1 cellular context compared by ENCODE assay signal in the genomic region with DNA sequence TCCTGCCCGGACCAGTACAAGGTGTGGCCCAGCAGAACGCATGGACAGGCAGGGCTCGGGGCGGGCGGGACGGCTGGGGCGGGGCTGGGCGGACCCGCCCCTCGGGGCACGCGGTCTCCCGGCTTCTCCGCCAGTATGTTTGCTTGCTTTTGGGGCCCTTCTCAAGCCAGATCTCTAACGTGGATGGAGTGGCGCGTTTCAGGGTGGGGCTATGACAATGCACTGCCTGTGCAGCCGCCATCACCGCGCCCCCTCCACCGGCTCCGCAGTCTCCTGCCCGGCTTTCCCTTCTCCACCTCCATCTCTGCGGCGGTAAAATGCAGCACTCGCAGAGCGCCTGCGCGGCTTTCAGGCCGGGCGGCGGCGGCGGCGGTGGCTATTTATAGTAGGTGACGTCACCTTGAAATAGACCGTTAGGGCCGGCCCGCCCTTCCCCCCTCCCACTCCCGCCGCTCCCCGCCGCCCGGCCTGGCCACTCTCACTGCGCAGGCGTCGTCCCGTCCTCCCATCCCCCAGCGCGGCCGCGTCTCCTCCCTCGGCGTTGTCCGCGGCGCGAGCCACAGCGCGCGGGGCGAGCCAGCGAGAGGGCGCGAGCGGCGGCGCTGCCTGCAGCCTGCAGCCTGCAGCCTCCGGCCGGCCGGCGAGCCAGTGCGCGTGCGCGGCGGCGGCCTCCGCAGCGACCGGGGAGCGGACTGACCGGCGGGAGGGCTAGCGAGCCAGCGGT.
A peak's percentile ranks its signal among the peaks of the same experiment; 100 is the strongest.
TF ChIP-seq lines count a peak whose summit lies in the region.

Gene YWHAH, plus strand, starts transcription at position 560 of the 724 bp plus-strand sequence. CDS start 199 bp downstream, outside the sequence.

TF ChIP-seq in K562, 482 proteins besides CTCF, POLR2A, EP300 and RAD21 (continued from another document):
- TF ChIP-seq E2F1 (CRISPR knock-in tag; IDR thresholded peaks at IDR 0.05) (no peak), SRF (CRISPR knock-in tag; IDR thresholded peaks at IDR 0.05) (no peak), PCBP1 (IDR thresholded peaks at IDR 0.05; ENCODE audit: low read depth, low read length, poor library complexity, severe bottlenecking) (peak; percentile 39), HINFP (tag; conservative IDR thresholded peaks at IDR 0.05; ENCODE audit: low read depth) (no peak), PHF8 (IDR thresholded peaks at IDR 0.05; ENCODE audit: borderline replicate concordance, low read length) (peak; percentile 37; the same call in 1 of the 2 replicates), MIER1 (IDR thresholded peaks at IDR 0.05; ENCODE audit: low read depth) (no peak), CCNT2 (IDR thresholded peaks at IDR 0.05; ENCODE audit: borderline replicate concordance, extremely low read depth, insufficient read length, low read depth, low read length) (peak; percentile 73), NONO (IDR thresholded peaks at IDR 0.05; ENCODE audit: low read depth in 2 of 2, low read length in 1 of 2) (peak in 1 of 2 experiments; percentile 77; a peak in 1 of 4 replicates), ZNF449 (CRISPR knock-in tag; IDR thresholded peaks at IDR 0.05) (no peak), YY1 (IDR thresholded peaks at IDR 0.05; ENCODE audit: borderline replicate concordance in 1 of 3, control insufficient read depth in 1 of 3, extremely low read depth in 1 of 3, insufficient read depth in 3 of 3, insufficient read length in 1 of 3, insufficient replicate concordance in 2 of 3, low read depth in 1 of 3, low read length in 2 of 3) (peak in 2 of 3 experiments; percentile 29 to 59), EHMT2 (IDR thresholded peaks at IDR 0.05) (no peak), CXXC5 (CRISPR knock-in tag; IDR thresholded peaks at IDR 0.05) (peak; percentile 83), KLF13 (tag; IDR thresholded peaks at IDR 0.05; ENCODE audit: borderline replicate concordance, low read depth) (peak; percentile 67; the same call in 1 of the 2 replicates), ZBTB8A (IDR thresholded peaks at IDR 0.05; ENCODE audit: partially characterized antibody) (no peak), ELF1 (tag; IDR thresholded peaks at IDR 0.05) (no peak), SIN3A (IDR thresholded peaks at IDR 0.05; ENCODE audit: borderline replicate concordance in 2 of 2, control insufficient read depth in 1 of 2, low read depth in 2 of 2, low read length in 2 of 2) (peak in 1 of 2 experiments; percentile 75; a peak in 2 of 4 replicates), RHOXF2B (CRISPR knock-in tag; conservative IDR thresholded peaks at IDR 0.05) (no peak), THRAP3 (IDR thresholded peaks at IDR 0.05; ENCODE audit: borderline replicate concordance) (no peak), CREM (IDR thresholded peaks at IDR 0.05; ENCODE audit: low read depth) (peak; percentile 73), HDAC1 (IDR thresholded peaks at IDR 0.05) (peak in 1 of 2 experiments; percentile 56; a peak in 1 of 4 replicates), NRF1 (conservative IDR thresholded peaks at IDR 0.05 in 1 of 2, IDR thresholded peaks at IDR 0.05 in 1 of 2) (peak; percentile 94), POLR2H (tag; IDR thresholded peaks at IDR 0.05; ENCODE audit: low read depth) (peak; percentile 83), MAZ (CRISPR knock-in tag; conservative IDR thresholded peaks at IDR 0.05 in 1 of 2, IDR thresholded peaks at IDR 0.05 in 1 of 2) (peak in 1 of 2 experiments; percentile 69; a peak in 2 of 4 replicates)
- TF ChIP-seq, protein P1, sequence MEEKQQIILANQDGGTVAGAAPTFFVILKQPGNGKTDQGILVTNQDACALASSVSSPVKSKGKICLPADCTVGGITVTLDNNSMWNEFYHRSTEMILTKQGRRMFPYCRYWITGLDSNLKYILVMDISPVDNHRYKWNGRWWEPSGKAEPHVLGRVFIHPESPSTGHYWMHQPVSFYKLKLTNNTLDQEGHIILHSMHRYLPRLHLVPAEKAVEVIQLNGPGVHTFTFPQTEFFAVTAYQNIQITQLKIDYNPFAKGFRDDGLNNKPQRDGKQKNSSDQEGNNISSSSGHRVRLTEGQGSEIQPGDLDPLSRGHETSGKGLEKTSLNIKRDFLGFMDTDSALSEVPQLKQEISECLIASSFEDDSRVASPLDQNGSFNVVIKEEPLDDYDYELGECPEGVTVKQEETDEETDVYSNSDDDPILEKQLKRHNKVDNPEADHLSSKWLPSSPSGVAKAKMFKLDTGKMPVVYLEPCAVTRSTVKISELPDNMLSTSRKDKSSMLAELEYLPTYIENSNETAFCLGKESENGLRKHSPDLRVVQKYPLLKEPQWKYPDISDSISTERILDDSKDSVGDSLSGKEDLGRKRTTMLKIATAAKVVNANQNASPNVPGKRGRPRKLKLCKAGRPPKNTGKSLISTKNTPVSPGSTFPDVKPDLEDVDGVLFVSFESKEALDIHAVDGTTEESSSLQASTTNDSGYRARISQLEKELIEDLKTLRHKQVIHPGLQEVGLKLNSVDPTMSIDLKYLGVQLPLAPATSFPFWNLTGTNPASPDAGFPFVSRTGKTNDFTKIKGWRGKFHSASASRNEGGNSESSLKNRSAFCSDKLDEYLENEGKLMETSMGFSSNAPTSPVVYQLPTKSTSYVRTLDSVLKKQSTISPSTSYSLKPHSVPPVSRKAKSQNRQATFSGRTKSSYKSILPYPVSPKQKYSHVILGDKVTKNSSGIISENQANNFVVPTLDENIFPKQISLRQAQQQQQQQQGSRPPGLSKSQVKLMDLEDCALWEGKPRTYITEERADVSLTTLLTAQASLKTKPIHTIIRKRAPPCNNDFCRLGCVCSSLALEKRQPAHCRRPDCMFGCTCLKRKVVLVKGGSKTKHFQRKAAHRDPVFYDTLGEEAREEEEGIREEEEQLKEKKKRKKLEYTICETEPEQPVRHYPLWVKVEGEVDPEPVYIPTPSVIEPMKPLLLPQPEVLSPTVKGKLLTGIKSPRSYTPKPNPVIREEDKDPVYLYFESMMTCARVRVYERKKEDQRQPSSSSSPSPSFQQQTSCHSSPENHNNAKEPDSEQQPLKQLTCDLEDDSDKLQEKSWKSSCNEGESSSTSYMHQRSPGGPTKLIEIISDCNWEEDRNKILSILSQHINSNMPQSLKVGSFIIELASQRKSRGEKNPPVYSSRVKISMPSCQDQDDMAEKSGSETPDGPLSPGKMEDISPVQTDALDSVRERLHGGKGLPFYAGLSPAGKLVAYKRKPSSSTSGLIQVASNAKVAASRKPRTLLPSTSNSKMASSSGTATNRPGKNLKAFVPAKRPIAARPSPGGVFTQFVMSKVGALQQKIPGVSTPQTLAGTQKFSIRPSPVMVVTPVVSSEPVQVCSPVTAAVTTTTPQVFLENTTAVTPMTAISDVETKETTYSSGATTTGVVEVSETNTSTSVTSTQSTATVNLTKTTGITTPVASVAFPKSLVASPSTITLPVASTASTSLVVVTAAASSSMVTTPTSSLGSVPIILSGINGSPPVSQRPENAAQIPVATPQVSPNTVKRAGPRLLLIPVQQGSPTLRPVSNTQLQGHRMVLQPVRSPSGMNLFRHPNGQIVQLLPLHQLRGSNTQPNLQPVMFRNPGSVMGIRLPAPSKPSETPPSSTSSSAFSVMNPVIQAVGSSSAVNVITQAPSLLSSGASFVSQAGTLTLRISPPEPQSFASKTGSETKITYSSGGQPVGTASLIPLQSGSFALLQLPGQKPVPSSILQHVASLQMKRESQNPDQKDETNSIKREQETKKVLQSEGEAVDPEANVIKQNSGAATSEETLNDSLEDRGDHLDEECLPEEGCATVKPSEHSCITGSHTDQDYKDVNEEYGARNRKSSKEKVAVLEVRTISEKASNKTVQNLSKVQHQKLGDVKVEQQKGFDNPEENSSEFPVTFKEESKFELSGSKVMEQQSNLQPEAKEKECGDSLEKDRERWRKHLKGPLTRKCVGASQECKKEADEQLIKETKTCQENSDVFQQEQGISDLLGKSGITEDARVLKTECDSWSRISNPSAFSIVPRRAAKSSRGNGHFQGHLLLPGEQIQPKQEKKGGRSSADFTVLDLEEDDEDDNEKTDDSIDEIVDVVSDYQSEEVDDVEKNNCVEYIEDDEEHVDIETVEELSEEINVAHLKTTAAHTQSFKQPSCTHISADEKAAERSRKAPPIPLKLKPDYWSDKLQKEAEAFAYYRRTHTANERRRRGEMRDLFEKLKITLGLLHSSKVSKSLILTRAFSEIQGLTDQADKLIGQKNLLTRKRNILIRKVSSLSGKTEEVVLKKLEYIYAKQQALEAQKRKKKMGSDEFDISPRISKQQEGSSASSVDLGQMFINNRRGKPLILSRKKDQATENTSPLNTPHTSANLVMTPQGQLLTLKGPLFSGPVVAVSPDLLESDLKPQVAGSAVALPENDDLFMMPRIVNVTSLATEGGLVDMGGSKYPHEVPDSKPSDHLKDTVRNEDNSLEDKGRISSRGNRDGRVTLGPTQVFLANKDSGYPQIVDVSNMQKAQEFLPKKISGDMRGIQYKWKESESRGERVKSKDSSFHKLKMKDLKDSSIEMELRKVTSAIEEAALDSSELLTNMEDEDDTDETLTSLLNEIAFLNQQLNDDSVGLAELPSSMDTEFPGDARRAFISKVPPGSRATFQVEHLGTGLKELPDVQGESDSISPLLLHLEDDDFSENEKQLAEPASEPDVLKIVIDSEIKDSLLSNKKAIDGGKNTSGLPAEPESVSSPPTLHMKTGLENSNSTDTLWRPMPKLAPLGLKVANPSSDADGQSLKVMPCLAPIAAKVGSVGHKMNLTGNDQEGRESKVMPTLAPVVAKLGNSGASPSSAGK (IDR thresholded peaks at IDR 0.05), result peak; percentile 88
- TF ChIP-seq, protein P2, sequence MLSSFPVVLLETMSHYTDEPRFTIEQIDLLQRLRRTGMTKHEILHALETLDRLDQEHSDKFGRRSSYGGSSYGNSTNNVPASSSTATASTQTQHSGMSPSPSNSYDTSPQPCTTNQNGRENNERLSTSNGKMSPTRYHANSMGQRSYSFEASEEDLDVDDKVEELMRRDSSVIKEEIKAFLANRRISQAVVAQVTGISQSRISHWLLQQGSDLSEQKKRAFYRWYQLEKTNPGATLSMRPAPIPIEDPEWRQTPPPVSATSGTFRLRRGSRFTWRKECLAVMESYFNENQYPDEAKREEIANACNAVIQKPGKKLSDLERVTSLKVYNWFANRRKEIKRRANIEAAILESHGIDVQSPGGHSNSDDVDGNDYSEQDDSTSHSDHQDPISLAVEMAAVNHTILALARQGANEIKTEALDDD (IDR thresholded peaks at IDR 0.05), result no peak
- TF ChIP-seq, protein P3, sequence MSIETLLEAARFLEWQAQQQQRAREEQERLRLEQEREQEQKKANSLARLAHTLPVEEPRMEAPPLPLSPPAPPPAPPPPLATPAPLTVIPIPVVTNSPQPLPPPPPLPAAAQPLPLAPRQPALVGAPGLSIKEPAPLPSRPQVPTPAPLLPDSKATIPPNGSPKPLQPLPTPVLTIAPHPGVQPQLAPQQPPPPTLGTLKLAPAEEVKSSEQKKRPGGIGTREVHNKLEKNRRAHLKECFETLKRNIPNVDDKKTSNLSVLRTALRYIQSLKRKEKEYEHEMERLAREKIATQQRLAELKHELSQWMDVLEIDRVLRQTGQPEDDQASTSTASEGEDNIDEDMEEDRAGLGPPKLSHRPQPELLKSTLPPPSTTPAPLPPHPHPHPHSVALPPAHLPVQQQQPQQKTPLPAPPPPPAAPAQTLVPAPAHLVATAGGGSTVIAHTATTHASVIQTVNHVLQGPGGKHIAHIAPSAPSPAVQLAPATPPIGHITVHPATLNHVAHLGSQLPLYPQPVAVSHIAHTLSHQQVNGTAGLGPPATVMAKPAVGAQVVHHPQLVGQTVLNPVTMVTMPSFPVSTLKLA (conservative IDR thresholded peaks at IDR 0.05), result peak; percentile 83 to 92
- TF ChIP-seq, protein P4, sequence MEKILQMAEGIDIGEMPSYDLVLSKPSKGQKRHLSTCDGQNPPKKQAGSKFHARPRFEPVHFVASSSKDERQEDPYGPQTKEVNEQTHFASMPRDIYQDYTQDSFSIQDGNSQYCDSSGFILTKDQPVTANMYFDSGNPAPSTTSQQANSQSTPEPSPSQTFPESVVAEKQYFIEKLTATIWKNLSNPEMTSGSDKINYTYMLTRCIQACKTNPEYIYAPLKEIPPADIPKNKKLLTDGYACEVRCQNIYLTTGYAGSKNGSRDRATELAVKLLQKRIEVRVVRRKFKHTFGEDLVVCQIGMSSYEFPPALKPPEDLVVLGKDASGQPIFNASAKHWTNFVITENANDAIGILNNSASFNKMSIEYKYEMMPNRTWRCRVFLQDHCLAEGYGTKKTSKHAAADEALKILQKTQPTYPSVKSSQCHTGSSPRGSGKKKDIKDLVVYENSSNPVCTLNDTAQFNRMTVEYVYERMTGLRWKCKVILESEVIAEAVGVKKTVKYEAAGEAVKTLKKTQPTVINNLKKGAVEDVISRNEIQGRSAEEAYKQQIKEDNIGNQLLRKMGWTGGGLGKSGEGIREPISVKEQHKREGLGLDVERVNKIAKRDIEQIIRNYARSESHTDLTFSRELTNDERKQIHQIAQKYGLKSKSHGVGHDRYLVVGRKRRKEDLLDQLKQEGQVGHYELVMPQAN (IDR thresholded peaks at IDR 0.05; ENCODE audit: borderline replicate concordance), result peak; percentile 72; the same call in 1 of the 2 replicates
- TF ChIP-seq, protein P5, sequence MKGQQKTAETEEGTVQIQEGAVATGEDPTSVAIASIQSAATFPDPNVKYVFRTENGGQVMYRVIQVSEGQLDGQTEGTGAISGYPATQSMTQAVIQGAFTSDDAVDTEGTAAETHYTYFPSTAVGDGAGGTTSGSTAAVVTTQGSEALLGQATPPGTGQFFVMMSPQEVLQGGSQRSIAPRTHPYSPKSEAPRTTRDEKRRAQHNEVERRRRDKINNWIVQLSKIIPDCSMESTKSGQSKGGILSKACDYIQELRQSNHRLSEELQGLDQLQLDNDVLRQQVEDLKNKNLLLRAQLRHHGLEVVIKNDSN (CRISPR knock-in tag; IDR thresholded peaks at IDR 0.05), result peak; percentile 24; the same call in 1 of the 2 replicates
